In the genomic region with DNA sequence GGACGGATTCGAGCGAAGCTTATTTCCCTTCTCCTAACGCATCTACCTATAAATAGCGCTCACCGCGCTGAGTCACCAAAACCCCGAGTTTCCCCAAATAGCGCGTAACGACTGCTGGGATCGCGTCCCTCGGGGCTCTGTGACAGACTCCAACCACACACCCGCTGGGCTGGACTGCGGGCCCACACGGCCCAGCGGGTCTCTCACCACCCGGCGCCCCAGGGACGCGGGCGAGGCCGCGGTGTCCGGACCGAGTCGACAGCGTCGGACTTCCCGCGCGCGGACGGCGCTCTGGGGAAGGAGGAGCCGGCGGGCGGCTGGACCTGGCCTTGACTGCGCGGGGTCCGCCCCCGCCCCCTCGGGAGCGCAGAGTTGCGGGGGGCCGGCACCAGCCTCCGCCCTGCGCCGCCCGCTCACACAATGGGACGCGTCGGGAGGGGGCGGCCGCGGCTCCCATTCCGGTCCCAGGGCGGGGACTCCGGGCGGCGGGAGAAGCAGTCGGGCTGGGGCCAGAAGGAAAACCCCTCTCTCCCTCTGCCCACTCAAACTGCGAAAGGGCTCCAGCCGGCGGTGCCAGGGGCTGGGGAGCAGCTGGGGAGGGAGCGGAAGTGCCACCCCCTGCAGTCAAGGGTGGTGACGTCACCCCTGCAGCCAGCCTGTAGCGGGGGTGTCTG, we compare ENCODE assay signal across 1 cellular context.
TF ChIP-seq lines count a peak whose summit lies in the region.

No MANE protein-coding gene starts in this region.

TF ChIP-seq in K562, 482 proteins besides CTCF, POLR2A, EP300 and RAD21 (continued from another document):
- TF ChIP-seq TBP (optimal IDR thresholded peaks at IDR 0.05; ENCODE audit: low read depth, low read length) (peak; percentile 52), ETV5 (CRISPR knock-in tag; IDR thresholded peaks at IDR 0.05; ENCODE audit: low read depth) (peak; percentile 82), ZNF134 (CRISPR knock-in tag; conservative IDR thresholded peaks at IDR 0.05) (no peak), SUPT5H (IDR thresholded peaks at IDR 0.05) (peak; percentile 73; the same call in 1 of the 2 replicates), JUND (IDR thresholded peaks at IDR 0.05; ENCODE audit: borderline replicate concordance, low read depth, low read length) (peak; percentile 94), JUND (tag; IDR thresholded peaks at IDR 0.05; ENCODE audit: borderline replicate concordance, low read depth, low read length) (peak; percentile 79), HDAC1 (IDR thresholded peaks at IDR 0.05) (peak in 1 of 2 experiments; percentile 1; a peak in 2 of 4 replicates), NFRKB (IDR thresholded peaks at IDR 0.05; ENCODE audit: low read depth) (0 out of 2 replicates have a peak, but pooled peaks have one; percentile 41), TEAD4 (IDR thresholded peaks at IDR 0.05; ENCODE audit: low read length) (no peak; the same call in 1 of the 2 replicates), TEAD4 (CRISPR knock-in tag; IDR thresholded peaks at IDR 0.05; ENCODE audit: borderline replicate concordance) (peak; percentile 68; the same call in 1 of the 2 replicates), CCAR2 (IDR thresholded peaks at IDR 0.05; ENCODE audit: low read depth, low read length) (no peak), SRSF1 (IDR thresholded peaks at IDR 0.05; ENCODE audit: low read depth, low read length) (no peak), ZFP30 (CRISPR knock-in tag; IDR thresholded peaks at IDR 0.05; ENCODE audit: borderline replicate concordance) (no peak), ZNF41 (CRISPR knock-in tag; conservative IDR thresholded peaks at IDR 0.05) (no peak), SMAD4 (CRISPR knock-in tag; conservative IDR thresholded peaks at IDR 0.05) (peak; percentile 78), LCOR (CRISPR knock-in tag; IDR thresholded peaks at IDR 0.05) (0 out of 2 replicates have a peak, but pooled peaks have one; percentile 64), POLR2AphosphoS5 (IDR thresholded peaks at IDR 0.05; ENCODE audit: control insufficient read depth, insufficient read depth, low read depth, low read length) (peak; percentile 56; the same call in 1 of the 2 replicates), KDM4B (IDR thresholded peaks at IDR 0.05; ENCODE audit: borderline replicate concordance in 2 of 2, low read depth in 1 of 2) (no peak), SAP30 (IDR thresholded peaks at IDR 0.05; ENCODE audit: borderline replicate concordance, insufficient read depth, low read depth, low read length, poor library complexity, severe bottlenecking) (peak; percentile 63), NFATC3 (IDR thresholded peaks at IDR 0.05) (no peak), TCF3 (CRISPR knock-in tag; IDR thresholded peaks at IDR 0.05) (no peak), ZBTB1 (CRISPR knock-in tag; IDR thresholded peaks at IDR 0.05; ENCODE audit: borderline replicate concordance, low read depth) (peak; percentile 90), TSC22D4 (tag; IDR thresholded peaks at IDR 0.05) (no peak), ELF1 (tag; IDR thresholded peaks at IDR 0.05) (peak; percentile 76), MAFG (tag; conservative IDR thresholded peaks at IDR 0.05) (0 out of 2 replicates have a peak, but pooled peaks have one; percentile 10), NCOA6 (IDR thresholded peaks at IDR 0.05) (no peak), RNF2 (IDR thresholded peaks at IDR 0.05) (peak; percentile 52; the same call in 1 of the 2 replicates), CEBPB (tag; IDR thresholded peaks at IDR 0.05) (no peak), GABPA (tag; conservative IDR thresholded peaks at IDR 0.05; ENCODE audit: low read depth) (peak; percentile 87), GTF2E2 (tag; IDR thresholded peaks at IDR 0.05) (peak; percentile 83; the same call in 1 of the 2 replicates), HMGN3 (IDR thresholded peaks at IDR 0.05; ENCODE audit: borderline replicate concordance, extremely low read depth, insufficient read length, low read depth, low read length) (peak; percentile 23), FIP1L1 (IDR thresholded peaks at IDR 0.05; ENCODE audit: low read depth, low read length, poor library complexity, severe bottlenecking) (peak; percentile 17), HNRNPLL (IDR thresholded peaks at IDR 0.05; ENCODE audit: low read depth, low read length, poor library complexity, severe bottlenecking) (peak; percentile 52), SP1 (CRISPR knock-in tag; IDR thresholded peaks at IDR 0.05) (peak; percentile 51), ATF7 (IDR thresholded peaks at IDR 0.05) (peak; percentile 98), KLF1 (tag; IDR thresholded peaks at IDR 0.05) (peak; percentile 70), FOXK2 (conservative IDR thresholded peaks at IDR 0.05 in 1 of 2, IDR thresholded peaks at IDR 0.05 in 1 of 2; ENCODE audit: low read depth in 2 of 2) (0 out of 4 replicates have a peak, but pooled peaks of 1 of the 2 experiments have one; percentile 35), MTA3 (IDR thresholded peaks at IDR 0.05; ENCODE audit: borderline replicate concordance) (peak; percentile 76), SIRT6 (IDR thresholded peaks at IDR 0.05; ENCODE audit: low read depth, low read length) (no peak), ETV1 (tag; conservative IDR thresholded peaks at IDR 0.05; ENCODE audit: low read depth) (peak; percentile 87), RUNX1 (IDR thresholded peaks at IDR 0.05; ENCODE audit: low read depth) (no peak), TRIM24 (IDR thresholded peaks at IDR 0.05) (no peak), CBX8 (IDR thresholded peaks at IDR 0.05; ENCODE audit: borderline replicate concordance, extremely low read depth, low read depth, low read length, poor library complexity, severe bottlenecking) (no peak), ZNF316 (IDR thresholded peaks at IDR 0.05) (peak; percentile 73), CTBP1 (IDR thresholded peaks at IDR 0.05; ENCODE audit: borderline replicate concordance) (peak; percentile 90), TOE1 (IDR thresholded peaks at IDR 0.05; ENCODE audit: borderline replicate concordance) (peak; percentile 91), TOE1 (CRISPR knock-in tag; IDR thresholded peaks at IDR 0.05; ENCODE audit: borderline replicate concordance, low read depth) (0 out of 2 replicates have a peak, but pooled peaks have one; percentile 1), HCFC1 (IDR thresholded peaks at IDR 0.05; ENCODE audit: low read depth, low read length) (peak; percentile 7), ATF1 (CRISPR knock-in tag; IDR thresholded peaks at IDR 0.05) (peak; percentile 40; the same call in 1 of the 2 replicates), ATF1 (tag; IDR thresholded peaks at IDR 0.05) (peak; percentile 90), STAT5A (IDR thresholded peaks at IDR 0.05; ENCODE audit: borderline replicate concordance, low read length) (no peak), ZNF217 (CRISPR knock-in tag; IDR thresholded peaks at IDR 0.05) (no peak), FOXP1 (CRISPR knock-in tag; IDR thresholded peaks at IDR 0.05) (peak; percentile 83), EP400 (IDR thresholded peaks at IDR 0.05) (peak; percentile 60)
- TF ChIP-seq, protein P1, sequence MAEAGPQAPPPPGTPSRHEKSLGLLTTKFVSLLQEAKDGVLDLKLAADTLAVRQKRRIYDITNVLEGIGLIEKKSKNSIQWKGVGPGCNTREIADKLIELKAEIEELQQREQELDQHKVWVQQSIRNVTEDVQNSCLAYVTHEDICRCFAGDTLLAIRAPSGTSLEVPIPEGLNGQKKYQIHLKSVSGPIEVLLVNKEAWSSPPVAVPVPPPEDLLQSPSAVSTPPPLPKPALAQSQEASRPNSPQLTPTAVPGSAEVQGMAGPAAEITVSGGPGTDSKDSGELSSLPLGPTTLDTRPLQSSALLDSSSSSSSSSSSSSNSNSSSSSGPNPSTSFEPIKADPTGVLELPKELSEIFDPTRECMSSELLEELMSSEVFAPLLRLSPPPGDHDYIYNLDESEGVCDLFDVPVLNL (CRISPR knock-in tag; IDR thresholded peaks at IDR 0.05; ENCODE audit: low read depth), result 0 out of 2 replicates have a peak, but pooled peaks have one; percentile 6
- TF ChIP-seq, protein P2, sequence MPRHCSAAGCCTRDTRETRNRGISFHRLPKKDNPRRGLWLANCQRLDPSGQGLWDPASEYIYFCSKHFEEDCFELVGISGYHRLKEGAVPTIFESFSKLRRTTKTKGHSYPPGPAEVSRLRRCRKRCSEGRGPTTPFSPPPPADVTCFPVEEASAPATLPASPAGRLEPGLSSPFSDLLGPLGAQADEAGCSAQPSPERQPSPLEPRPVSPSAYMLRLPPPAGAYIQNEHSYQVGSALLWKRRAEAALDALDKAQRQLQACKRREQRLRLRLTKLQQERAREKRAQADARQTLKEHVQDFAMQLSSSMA (CRISPR knock-in tag; IDR thresholded peaks at IDR 0.05), result 0 out of 2 replicates have a peak, but pooled peaks have one; percentile 44
- TF ChIP-seq, protein P3, sequence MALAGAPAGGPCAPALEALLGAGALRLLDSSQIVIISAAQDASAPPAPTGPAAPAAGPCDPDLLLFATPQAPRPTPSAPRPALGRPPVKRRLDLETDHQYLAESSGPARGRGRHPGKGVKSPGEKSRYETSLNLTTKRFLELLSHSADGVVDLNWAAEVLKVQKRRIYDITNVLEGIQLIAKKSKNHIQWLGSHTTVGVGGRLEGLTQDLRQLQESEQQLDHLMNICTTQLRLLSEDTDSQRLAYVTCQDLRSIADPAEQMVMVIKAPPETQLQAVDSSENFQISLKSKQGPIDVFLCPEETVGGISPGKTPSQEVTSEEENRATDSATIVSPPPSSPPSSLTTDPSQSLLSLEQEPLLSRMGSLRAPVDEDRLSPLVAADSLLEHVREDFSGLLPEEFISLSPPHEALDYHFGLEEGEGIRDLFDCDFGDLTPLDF (CRISPR knock-in tag; IDR thresholded peaks at IDR 0.05), result peak; percentile 85
- TF ChIP-seq, protein P4, sequence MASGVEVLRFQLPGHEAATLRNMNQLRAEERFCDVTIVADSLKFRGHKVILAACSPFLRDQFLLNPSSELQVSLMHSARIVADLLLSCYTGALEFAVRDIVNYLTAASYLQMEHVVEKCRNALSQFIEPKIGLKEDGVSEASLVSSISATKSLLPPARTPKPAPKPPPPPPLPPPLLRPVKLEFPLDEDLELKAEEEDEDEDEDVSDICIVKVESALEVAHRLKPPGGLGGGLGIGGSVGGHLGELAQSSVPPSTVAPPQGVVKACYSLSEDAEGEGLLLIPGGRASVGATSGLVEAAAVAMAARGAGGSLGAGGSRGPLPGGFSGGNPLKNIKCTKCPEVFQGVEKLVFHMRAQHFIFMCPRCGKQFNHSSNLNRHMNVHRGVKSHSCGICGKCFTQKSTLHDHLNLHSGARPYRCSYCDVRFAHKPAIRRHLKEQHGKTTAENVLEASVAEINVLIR (CRISPR knock-in tag; IDR thresholded peaks at IDR 0.05), result peak; percentile 57
- TF ChIP-seq, protein P5, sequence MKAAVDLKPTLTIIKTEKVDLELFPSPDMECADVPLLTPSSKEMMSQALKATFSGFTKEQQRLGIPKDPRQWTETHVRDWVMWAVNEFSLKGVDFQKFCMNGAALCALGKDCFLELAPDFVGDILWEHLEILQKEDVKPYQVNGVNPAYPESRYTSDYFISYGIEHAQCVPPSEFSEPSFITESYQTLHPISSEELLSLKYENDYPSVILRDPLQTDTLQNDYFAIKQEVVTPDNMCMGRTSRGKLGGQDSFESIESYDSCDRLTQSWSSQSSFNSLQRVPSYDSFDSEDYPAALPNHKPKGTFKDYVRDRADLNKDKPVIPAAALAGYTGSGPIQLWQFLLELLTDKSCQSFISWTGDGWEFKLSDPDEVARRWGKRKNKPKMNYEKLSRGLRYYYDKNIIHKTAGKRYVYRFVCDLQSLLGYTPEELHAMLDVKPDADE (conservative IDR thresholded peaks at IDR 0.05; ENCODE audit: control insufficient read depth, low read depth, low read length), result 0 out of 2 replicates have a peak, but pooled peaks have one; percentile 1
- TF ChIP-seq, protein P6, sequence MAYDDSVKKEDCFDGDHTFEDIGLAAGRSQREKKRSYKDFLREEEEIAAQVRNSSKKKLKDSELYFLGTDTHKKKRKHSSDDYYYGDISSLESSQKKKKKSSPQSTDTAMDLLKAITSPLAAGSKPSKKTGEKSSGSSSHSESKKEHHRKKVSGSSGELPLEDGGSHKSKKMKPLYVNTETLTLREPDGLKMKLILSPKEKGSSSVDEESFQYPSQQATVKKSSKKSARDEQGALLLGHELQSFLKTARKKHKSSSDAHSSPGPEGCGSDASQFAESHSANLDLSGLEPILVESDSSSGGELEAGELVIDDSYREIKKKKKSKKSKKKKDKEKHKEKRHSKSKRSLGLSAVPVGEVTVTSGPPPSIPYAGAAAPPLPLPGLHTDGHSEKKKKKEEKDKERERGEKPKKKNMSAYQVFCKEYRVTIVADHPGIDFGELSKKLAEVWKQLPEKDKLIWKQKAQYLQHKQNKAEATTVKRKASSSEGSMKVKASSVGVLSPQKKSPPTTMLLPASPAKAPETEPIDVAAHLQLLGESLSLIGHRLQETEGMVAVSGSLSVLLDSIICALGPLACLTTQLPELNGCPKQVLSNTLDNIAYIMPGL (CRISPR knock-in tag; IDR thresholded peaks at IDR 0.05), result 0 out of 2 replicates have a peak, but pooled peaks have one; percentile 66
- TF ChIP-seq, protein P7, sequence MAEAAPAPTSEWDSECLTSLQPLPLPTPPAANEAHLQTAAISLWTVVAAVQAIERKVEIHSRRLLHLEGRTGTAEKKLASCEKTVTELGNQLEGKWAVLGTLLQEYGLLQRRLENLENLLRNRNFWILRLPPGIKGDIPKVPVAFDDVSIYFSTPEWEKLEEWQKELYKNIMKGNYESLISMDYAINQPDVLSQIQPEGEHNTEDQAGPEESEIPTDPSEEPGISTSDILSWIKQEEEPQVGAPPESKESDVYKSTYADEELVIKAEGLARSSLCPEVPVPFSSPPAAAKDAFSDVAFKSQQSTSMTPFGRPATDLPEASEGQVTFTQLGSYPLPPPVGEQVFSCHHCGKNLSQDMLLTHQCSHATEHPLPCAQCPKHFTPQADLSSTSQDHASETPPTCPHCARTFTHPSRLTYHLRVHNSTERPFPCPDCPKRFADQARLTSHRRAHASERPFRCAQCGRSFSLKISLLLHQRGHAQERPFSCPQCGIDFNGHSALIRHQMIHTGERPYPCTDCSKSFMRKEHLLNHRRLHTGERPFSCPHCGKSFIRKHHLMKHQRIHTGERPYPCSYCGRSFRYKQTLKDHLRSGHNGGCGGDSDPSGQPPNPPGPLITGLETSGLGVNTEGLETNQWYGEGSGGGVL (CRISPR knock-in tag; IDR thresholded peaks at IDR 0.05), result no peak
- TF ChIP-seq, protein P8, sequence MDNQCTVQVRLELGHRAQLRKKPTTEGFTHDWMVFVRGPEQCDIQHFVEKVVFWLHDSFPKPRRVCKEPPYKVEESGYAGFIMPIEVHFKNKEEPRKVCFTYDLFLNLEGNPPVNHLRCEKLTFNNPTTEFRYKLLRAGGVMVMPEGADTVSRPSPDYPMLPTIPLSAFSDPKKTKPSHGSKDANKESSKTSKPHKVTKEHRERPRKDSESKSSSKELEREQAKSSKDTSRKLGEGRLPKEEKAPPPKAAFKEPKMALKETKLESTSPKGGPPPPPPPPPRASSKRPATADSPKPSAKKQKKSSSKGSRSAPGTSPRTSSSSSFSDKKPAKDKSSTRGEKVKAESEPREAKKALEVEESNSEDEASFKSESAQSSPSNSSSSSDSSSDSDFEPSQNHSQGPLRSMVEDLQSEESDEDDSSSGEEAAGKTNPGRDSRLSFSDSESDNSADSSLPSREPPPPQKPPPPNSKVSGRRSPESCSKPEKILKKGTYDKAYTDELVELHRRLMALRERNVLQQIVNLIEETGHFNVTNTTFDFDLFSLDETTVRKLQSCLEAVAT (IDR thresholded peaks at IDR 0.05), result peak in 1 of 2 experiments; percentile 69; a peak in 1 of 4 replicates
- TF ChIP-seq, protein P9, sequence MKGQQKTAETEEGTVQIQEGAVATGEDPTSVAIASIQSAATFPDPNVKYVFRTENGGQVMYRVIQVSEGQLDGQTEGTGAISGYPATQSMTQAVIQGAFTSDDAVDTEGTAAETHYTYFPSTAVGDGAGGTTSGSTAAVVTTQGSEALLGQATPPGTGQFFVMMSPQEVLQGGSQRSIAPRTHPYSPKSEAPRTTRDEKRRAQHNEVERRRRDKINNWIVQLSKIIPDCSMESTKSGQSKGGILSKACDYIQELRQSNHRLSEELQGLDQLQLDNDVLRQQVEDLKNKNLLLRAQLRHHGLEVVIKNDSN (CRISPR knock-in tag; IDR thresholded peaks at IDR 0.05), result peak; percentile 80
TF ChIP-seq in K562: peak in this region for 131.
